9 cellular contexts compared by ENCODE assay signal in genomic region chr1:165075725-165076370, GRCh38.
DNase-seq lines count a peak whose midpoint lies in the region; ATAC-seq and TF ChIP-seq lines count a peak whose summit lies in the region.
"Had no signal": no experiment of that assay in that cellular context is flagged by ENCODE, and none has a peak within 500 bp of the region (broad histone marks: within the 10 kb centered on the region; RNA-seq: fewer than 3 reads in every experiment).

No MANE protein-coding gene starts in this region.

- ATAC-seq in foreskin keratinocyte (peak; percentile 35), GM19324 (IDR thresholded peaks at IDR 0.05; ENCODE audit: low FRiP score, unreplicated experiment) (no peak), omental fat pad (ENCODE audit: low FRiP score) (no peak)

- intact Hi-C loops in posterior cingulate gyrus (cut with DNase I) = loop anchor here (10.0 kb wide), 1 partner anchor 291 kb away; no protein-coding TSS in a partner anchor

- H3K4me1 ChIP-seq in foreskin keratinocyte = no peaks in the 10 kb centered on the region
- H3K4me1 ChIP-seq: SJSA1 had no signal

- no peak overlapping the region for H3K27ac ChIP-seq in foreskin keratinocyte
- H3K27ac ChIP-seq: SJSA1 had no signal

- peak; percentile 68 for DNase-seq in ELF-1 (ENCODE audit: low read depth, low spot score)
- DNase-seq in HuH-7.5 (ENCODE audit: low spot score) = peak; percentile 7
- DNase-seq in RPMI8226 = peak; percentile 55
- no peak for DNase-seq in foreskin keratinocyte
- peak; percentile 20 for DNase-seq in superior temporal gyrus (ENCODE audit: extremely low spot score)
- no peak for DNase-seq in posterior cingulate gyrus
- no peak for DNase-seq in omental fat pad (ENCODE audit: low spot score)

- TF ChIP-seq CTCF in foreskin keratinocyte (conservative IDR thresholded peaks at IDR 0.05) = peak; percentile 56
- TF ChIP-seq CTCF in omental fat pad (IDR thresholded peaks at IDR 0.05) = no peak

- no peaks in the 10 kb centered on the region for H3K27me3 ChIP-seq in foreskin keratinocyte
- H3K27me3 ChIP-seq: SJSA1 had no signal

Comparison
In these comparisons a context has a peak if more than half of its experiments do, and no peak if none do; other contexts are left out.
1. DNase-seq: peak in ELF-1 (single experiment), HuH-7.5 (single experiment), RPMI8226 (single experiment) and superior temporal gyrus (single experiment); none in foreskin keratinocyte (0 of 2), posterior cingulate gyrus (0 of 10) and omental fat pad (single experiment).